ENCODE assay signal across 10 cellular contexts in the genomic region with DNA sequence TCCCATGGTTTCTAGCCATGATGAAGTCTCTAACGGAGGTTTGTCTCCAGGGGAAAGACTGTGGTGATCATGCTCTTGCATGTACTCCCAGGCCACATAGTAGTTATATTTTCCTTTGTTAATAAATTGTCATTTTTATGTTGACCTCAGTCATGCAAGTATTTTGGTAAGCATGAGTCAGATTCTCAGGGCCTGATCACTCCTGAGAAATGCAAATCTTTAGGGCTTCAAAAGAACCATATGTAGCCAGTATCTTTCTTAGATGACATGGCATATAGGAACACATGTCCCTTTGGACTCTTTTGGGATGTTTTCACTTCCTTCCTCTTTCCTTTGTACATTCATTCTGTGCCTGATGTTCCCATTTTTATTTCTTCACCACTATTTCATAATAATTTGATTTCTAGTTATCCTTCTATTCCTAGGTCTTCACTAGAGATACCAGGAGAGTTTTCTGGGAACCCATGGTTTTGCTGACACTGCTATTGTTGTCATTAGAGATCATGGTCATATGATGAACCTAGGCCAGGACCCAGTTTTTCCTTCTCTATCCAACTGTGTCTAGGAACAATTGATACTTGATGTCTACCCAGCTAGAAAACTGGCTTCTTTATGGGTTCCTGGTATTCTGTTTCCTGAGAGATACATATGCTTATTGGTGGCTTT.
A peak's percentile ranks its signal among the peaks of the same experiment; 100 is the strongest.
DNase-seq lines count a peak whose midpoint lies in the region; ATAC-seq, FAIRE-seq and TF ChIP-seq lines count a peak whose summit lies in the region.
"Had no signal": no experiment of that assay in that cellular context is flagged by ENCODE, and none has a peak within 500 bp of the region (broad histone marks: within the 10 kb centered on the region; RNA-seq: fewer than 3 reads in every experiment).

No MANE protein-coding gene starts in this region.

- H3K79me2 ChIP-seq in astrocyte (ENCODE audit: insufficient read depth, low read length) = no peaks in the 10 kb centered on the region

- H3K9ac ChIP-seq in astrocyte (ENCODE audit: low read length) = peak overlapping the region; percentile 74
- H3K9ac ChIP-seq: BLaER1 had no signal

- H3K4me1 ChIP-seq in astrocyte (ENCODE audit: insufficient read depth, low read length) = peaks cover 36% of the 10 kb centered on the region

- ATAC-seq in GM19351 (IDR thresholded peaks at IDR 0.05; ENCODE audit: unreplicated experiment) (peak; percentile 91), HG03045 (IDR thresholded peaks at IDR 0.05; ENCODE audit: unreplicated experiment) (peak; percentile 90)

- DNase-seq in AG08396 (ENCODE audit: low spot score) = peak; percentile 30
- peak; percentile 91 for DNase-seq in astrocyte (ENCODE audit: low read depth)
- DNase-seq in AML-193 (lab: John Stamatoyannopoulos, UW) = no peak
- DNase-seq in OCI-M1 (lab: John Stamatoyannopoulos, UW) = no peak
- no peak for DNase-seq in cerebellum (ENCODE audit: low spot score)
- no peak for DNase-seq in anterior cingulate cortex (lab: John Stamatoyannopoulos, UW)
- DNase-seq: activated naive CD8-positive, alpha-beta T cell treated with anti-CD3 and anti-CD28 coated beads, Interleukin-2, amount 10 ng/mL, durations not matched to agents 7 days and 5 days had no signal

- H4K20me1 ChIP-seq in astrocyte (ENCODE audit: insufficient read depth, low read length) = no peaks in the 10 kb centered on the region
- H4K20me1 ChIP-seq: BLaER1 had no signal

- H3K27me3 ChIP-seq in astrocyte (ENCODE audit: insufficient read depth, low read length) = no peaks in the 10 kb centered on the region
- H3K27me3 ChIP-seq: BLaER1 had no signal

- H3K4me3 ChIP-seq in astrocyte (ENCODE audit: insufficient read depth, low read depth, low read length) = no peak overlapping the region
- H3K4me3 ChIP-seq: BLaER1 had no signal

- H3K4me1 Mint-ChIP-seq in astrocyte (ENCODE audit: low read depth, unreplicated experiment) = peaks cover 22% of the 10 kb centered on the region
- H3K4me1 Mint-ChIP-seq: activated naive CD8-positive, alpha-beta T cell treated with anti-CD3 and anti-CD28 coated beads, Interleukin-2, amount 10 ng/mL, durations not matched to agents 7 days and 5 days had no signal

- H3K9me3 ChIP-seq in astrocyte (ENCODE audit: insufficient read depth, low read depth, low read length) = no peaks in the 10 kb centered on the region
- H3K9me3 ChIP-seq: BLaER1 had no signal

- no peaks in the 10 kb centered on the region for H3K36me3 ChIP-seq in astrocyte (ENCODE audit: insufficient read depth, low read length)
- H3K36me3 ChIP-seq: BLaER1 had no signal

- H3K9me3 Mint-ChIP-seq in astrocyte (ENCODE audit: unreplicated experiment) = no peaks in the 10 kb centered on the region
- H3K9me3 Mint-ChIP-seq: activated naive CD8-positive, alpha-beta T cell treated with anti-CD3 and anti-CD28 coated beads, Interleukin-2, amount 10 ng/mL, durations not matched to agents 7 days and 5 days had no signal

- H3K4me3 Mint-ChIP-seq in astrocyte (ENCODE audit: unreplicated experiment) = no peak overlapping the region
- H3K4me3 Mint-ChIP-seq: activated naive CD8-positive, alpha-beta T cell treated with anti-CD3 and anti-CD28 coated beads, Interleukin-2, amount 10 ng/mL, durations not matched to agents 7 days and 5 days had no signal

- H3K36me3 Mint-ChIP-seq in astrocyte (ENCODE audit: low read depth, unreplicated experiment) = no peaks in the 10 kb centered on the region
- H3K36me3 Mint-ChIP-seq: activated naive CD8-positive, alpha-beta T cell treated with anti-CD3 and anti-CD28 coated beads, Interleukin-2, amount 10 ng/mL, durations not matched to agents 7 days and 5 days had no signal

- H3K27ac Mint-ChIP-seq in astrocyte (ENCODE audit: unreplicated experiment) = peak overlapping the region; percentile 49
- H3K27ac Mint-ChIP-seq: activated naive CD8-positive, alpha-beta T cell treated with anti-CD3 and anti-CD28 coated beads, Interleukin-2, amount 10 ng/mL, durations not matched to agents 7 days and 5 days had no signal

- H2AFZ ChIP-seq in astrocyte (ENCODE audit: low read depth, low read length) = no peak overlapping the region

- no peaks in the 10 kb centered on the region for H3K27me3 Mint-ChIP-seq in astrocyte (ENCODE audit: low read depth, unreplicated experiment)
- H3K27me3 Mint-ChIP-seq: activated naive CD8-positive, alpha-beta T cell treated with anti-CD3 and anti-CD28 coated beads, Interleukin-2, amount 10 ng/mL, durations not matched to agents 7 days and 5 days had no signal

- no peak for TF ChIP-seq CTCF in astrocyte (IDR thresholded peaks at IDR 0.05; ENCODE audit: insufficient read depth, low read depth, low read length)

- peak; percentile 97 for FAIRE-seq in astrocyte (lab: Jason Lieb, UNC)

- peak overlapping the region; percentile 24 for H3K4me2 ChIP-seq in astrocyte (ENCODE audit: low read length)
- H3K4me2 ChIP-seq: BLaER1 had no signal

- H3K27ac ChIP-seq in astrocyte (ENCODE audit: low read depth, low read length) = peak overlapping the region; percentile 96
- H3K27ac ChIP-seq: BLaER1 had no signal

Comparison
In these comparisons a context has a peak if more than half of its experiments do, and no peak if none do; other contexts are left out.
1. DNase-seq: peak in AG08396 (single experiment) and astrocyte (single experiment); none in AML-193 (0 of 2), OCI-M1 (single experiment), cerebellum (single experiment) and anterior cingulate cortex (0 of 58).